ENCODE assay signal across 11 cellular contexts in genomic region chr1:2276803-2277580, GRCh38. TPM values are rescaled to one million over a fixed set of nuclear protein-coding genes. Genes with fewer than 3 reads are reported as not detected.
DNase-seq lines count a peak whose midpoint lies in the region; ATAC-seq, FAIRE-seq and TF ChIP-seq lines count a peak whose summit lies in the region.
"Had no signal": no experiment of that assay in that cellular context is flagged by ENCODE, and none has a peak within 500 bp of the region (broad histone marks: within the 10 kb centered on the region; RNA-seq: fewer than 3 reads in every experiment).

No MANE protein-coding gene starts in this region.

- H3K36me3 ChIP-seq in BLaER1, result peaks cover 8% of the 10 kb centered on the region
- H3K36me3 ChIP-seq in H1 (ENCODE audit: control insufficient read depth in 2 of 4, insufficient read depth in 4 of 4, low read length in 3 of 4), result peaks cover 0 to 3% (median 0%) of the 10 kb centered on the region in 4 experiments; a peak in 1 of 8 replicates

- DNase-seq in RWPE1 (ENCODE audit: low spot score) (no peak), H1 (ENCODE audit: low read depth in 1 of 2, low spot score in 2 of 2) (no peak), 8988T (no peak), cerebellum (ENCODE audit: low spot score) (no peak), posterior vena cava (ENCODE audit: low spot score) (no peak)
- DNase-seq: activated CD8-positive, alpha-beta memory T cell treated with anti-CD3 and anti-CD28 coated beads, Interleukin-2, amount 50 U/mL, for 4 hours had no signal

- H3K27me3 Mint-ChIP-seq in nephron (ENCODE audit: low read depth), result no peaks in the 10 kb centered on the region
- H3K27me3 Mint-ChIP-seq: memory B cell had no signal

- no peak overlapping the region for H3K56ac ChIP-seq in H1 (replicated peaks; ENCODE audit: insufficient read length, low read depth, low read length)

- no peak for FAIRE-seq in H1 (lab: Jason Lieb, UNC)

- H3K79me1 ChIP-seq in H1 (ENCODE audit: low read depth, low read length), result peaks cover 35% of the 10 kb centered on the region

- H4K8ac ChIP-seq in H1 (ENCODE audit: extremely low read depth, insufficient read depth, low read length), result peak overlapping the region; percentile 3; the same call in 1 of the 2 replicates

- no peak for ATAC-seq in HG02840 (IDR thresholded peaks at IDR 0.05; ENCODE audit: low FRiP score, unreplicated experiment)
- ATAC-seq: SK-N-SH treated with all-trans-retinoic acid at 6 μM for 48 hours had no signal

- H2BK20ac ChIP-seq in H1 (ENCODE audit: low read length), result no peak overlapping the region

- no peak overlapping the region for H2BK15ac ChIP-seq in H1 (ENCODE audit: low read length)

- H4K20me1 ChIP-seq in BLaER1, result peaks cover 82% of the 10 kb centered on the region
- peaks cover 13 to 45% of the 10 kb centered on the region in 2 experiments for H4K20me1 ChIP-seq in H1 (replicated peaks in 1 of 2; ENCODE audit: control insufficient read depth in 1 of 2, insufficient read depth in 2 of 2, low read length in 2 of 2)

- peaks cover 66% of the 10 kb centered on the region for H3K4me1 Mint-ChIP-seq in nephron

- H3K27ac Mint-ChIP-seq in nephron, result peak overlapping the region; percentile 90 to 96 (median 93)

- TF ChIP-seq EP300 in H1 (IDR thresholded peaks at IDR 0.05; ENCODE audit: borderline replicate concordance in 1 of 2, low read depth in 2 of 2, low read length in 2 of 2), result no peak

- H3K4me2 ChIP-seq in BLaER1, result peak overlapping the region; percentile 96
- peak overlapping the region in 1 of 2 experiments; percentile 54; a peak in 1 of 4 replicates for H3K4me2 ChIP-seq in H1 (ENCODE audit: insufficient read depth in 1 of 2, low read depth in 2 of 2, low read length in 2 of 2)

- no peak overlapping the region for H4K5ac ChIP-seq in H1 (ENCODE audit: insufficient read length, low read depth, low read length)

- no peak overlapping the region for H2BK120ac ChIP-seq in H1 (replicated peaks; ENCODE audit: low read depth, low read length)

- H3K9me3 ChIP-seq in BLaER1 (peaks cover 4% of the 10 kb centered on the region; the same call in 1 of the 2 replicates), H1 (ENCODE audit: insufficient read depth in 2 of 2, low read depth in 1 of 2, low read length in 1 of 2) (no peaks in the 10 kb centered on the region)

- H3K27ac ChIP-seq in BLaER1, result peak overlapping the region; percentile 60
- peak overlapping the region; percentile 82 for H3K27ac ChIP-seq in RWPE1
- no peak overlapping the region for H3K27ac ChIP-seq in H1 (ENCODE audit: low read depth, low read length)

- H2BK12ac ChIP-seq in H1 (ENCODE audit: low read depth, low read length), result no peak overlapping the region; the same call in 1 of the 2 replicates

- peaks cover 4% of the 10 kb centered on the region for H3K9me3 Mint-ChIP-seq in nephron
- H3K9me3 Mint-ChIP-seq: memory B cell had no signal

- no peak overlapping the region for H2AFZ ChIP-seq in H1 (ENCODE audit: low read length)

- no peak overlapping the region for H3K14ac ChIP-seq in H1 (ENCODE audit: insufficient read length)

- no peak overlapping the region for H3K4ac ChIP-seq in H1 (replicated peaks; ENCODE audit: insufficient read length, low read depth, low read length)

- H3K27me3 ChIP-seq in BLaER1 (no peaks in the 10 kb centered on the region), H1 (replicated peaks in 1 of 4; ENCODE audit: control insufficient read depth in 3 of 4, extremely low read depth in 1 of 4, insufficient read depth in 3 of 4, low read length in 3 of 4) (no peaks in the 10 kb centered on the region)

- TF ChIP-seq CTCF in RWPE1 (conservative IDR thresholded peaks at IDR 0.05; ENCODE audit: low read depth) (no peak), H1 (IDR thresholded peaks at IDR 0.05; ENCODE audit: control extremely low read depth in 1 of 3, insufficient read depth in 1 of 3, low read depth in 1 of 3, low read length in 3 of 3) (no peak), nephron (IDR thresholded peaks at IDR 0.05; ENCODE audit: unreplicated experiment in 3 of 3) (no peak)

- no peaks in the 10 kb centered on the region for H3K23me2 ChIP-seq in H1 (ENCODE audit: low read depth, low read length)

- peaks cover 75% of the 10 kb centered on the region for H3K4me1 ChIP-seq in BLaER1
- H3K4me1 ChIP-seq in H1 (replicated peaks in 1 of 4; ENCODE audit: control insufficient read depth in 3 of 4, insufficient read depth in 4 of 4, low read length in 3 of 4), result peaks cover 5 to 43% (median 32%) of the 10 kb centered on the region in 4 experiments

- intact Hi-C loops in posterior vena cava (cut with DNase I), result loop anchor here in 1 of 2 donors (5.0 kb wide), 1 partner anchor 40 kb away; no protein-coding TSS in a partner anchor

- H3K36me3 Mint-ChIP-seq in nephron (ENCODE audit: low read depth), result peaks cover 25% of the 10 kb centered on the region
- H3K36me3 Mint-ChIP-seq: memory B cell had no signal

- no peak overlapping the region for H3K4me3 ChIP-seq in BLaER1
- H3K4me3 ChIP-seq in H1 (ENCODE audit: extremely low read depth in 1 of 4, insufficient read depth in 2 of 4, low read depth in 3 of 4, low read length in 4 of 4), result no peak overlapping the region

- H3K18ac ChIP-seq in H1 (ENCODE audit: extremely low read depth, low read length), result 0 out of 2 replicates have a peak overlapping the region, but pooled peaks have one; percentile 3

- H4K91ac ChIP-seq in H1 (replicated peaks; ENCODE audit: insufficient read length, low read length), result no peak overlapping the region

- CTCF ChIA-PET in RWPE1 (lab: Yijun Ruan, JAX) (interaction anchor here (0.6 kb wide), 1 partner anchor 93 kb away, joined by 3 read pairs; no protein-coding TSS in a partner anchor), H1 (lab: Charles Lee; ENCODE audit: partially characterized antibody) (interaction anchor here (0.7 to 2.0 kb wide), 10 partner anchors 12 to 105 kb away, joined by 3 to 9 read pairs (median 4); partner anchors contain the start of gene FAAP20)

- no peak for TF ChIP-seq POLR2A in H1 (IDR thresholded peaks at IDR 0.05; ENCODE audit: control extremely low read depth in 1 of 2, low read depth in 2 of 2, low read length in 2 of 2)

- H2BK5ac ChIP-seq in H1 (ENCODE audit: low read depth, low read length), result peak overlapping the region; percentile 94

- 89% methylated on average over 12 of the region's 12 CpGs; no CpG with 5 or more reads in 1 of the 2 experiments for WGBS in H1 (ENCODE audit: extremely low coverage in 1 of 2, insufficient coverage in 1 of 2, insufficient read length in 1 of 2, insufficient replicate concordance in 2 of 2, low coverage in 1 of 2, low lambda C conversion rate in 2 of 2, missing lambda C conversion rate in 1 of 2), 2 experiments

- H3K23ac ChIP-seq in H1 (ENCODE audit: insufficient read length), result no peak overlapping the region

- no peak overlapping the region for H3K9ac ChIP-seq in BLaER1
- no peak overlapping the region for H3K9ac ChIP-seq in H1 (replicated peaks in 1 of 4; ENCODE audit: extremely low read depth in 1 of 4, low read depth in 3 of 4, low read length in 3 of 4)

- H3K4me3 Mint-ChIP-seq in nephron, result peak overlapping the region in 2 of 3 experiments; percentile 7 to 23

- H3K79me2 ChIP-seq in H1 (ENCODE audit: control insufficient read depth in 1 of 2, insufficient read depth in 2 of 2, low read length in 2 of 2), result peaks cover 13 to 71% of the 10 kb centered on the region in 2 experiments; a peak in 3 of 4 replicates

- TF ChIP-seq RAD21 in H1 (IDR thresholded peaks at IDR 0.05 in 1 of 2, conservative IDR thresholded peaks at IDR 0.05 in 1 of 2; ENCODE audit: low read depth in 2 of 2, low read length in 2 of 2), result no peak

- no peak overlapping the region; the same call in none of the 2 replicates for H2AK5ac ChIP-seq in H1 (ENCODE audit: low read depth, low read length)

- POLR2A ChIA-PET in RWPE1 (lab: Yijun Ruan, JAX; ENCODE audit: low non-redundant PET) (no interaction called here), H1 (lab: Charles Lee; ENCODE audit: partially characterized antibody) (interaction anchor here (0.9 to 1.6 kb wide), 6 partner anchors 23 to 99 kb away, joined by 3 to 5 read pairs (median 4); no protein-coding TSS in a partner anchor)

TF ChIP-seq in H1, 55 proteins besides CTCF, POLR2A, EP300 and RAD21 (continues in another document):
- TF ChIP-seq BRCA1 (IDR thresholded peaks at IDR 0.05; ENCODE audit: low read depth, low read length) (no peak), SP4 (IDR thresholded peaks at IDR 0.05; ENCODE audit: low read length) (no peak), RFX5 (IDR thresholded peaks at IDR 0.05; ENCODE audit: borderline replicate concordance, low read depth, low read length) (no peak), RXRA (IDR thresholded peaks at IDR 0.05; ENCODE audit: insufficient read depth, low read depth, low read length) (no peak), CTBP2 (IDR thresholded peaks at IDR 0.05; ENCODE audit: borderline replicate concordance, insufficient read depth, insufficient read length, low read length) (no peak), JUN (IDR thresholded peaks at IDR 0.05; ENCODE audit: low read depth, low read length) (no peak), SIRT6 (IDR thresholded peaks at IDR 0.05; ENCODE audit: low read length) (no peak), TEAD4 (IDR thresholded peaks at IDR 0.05; ENCODE audit: low read depth, low read length) (no peak), MAFK (IDR thresholded peaks at IDR 0.05; ENCODE audit: low read depth, low read length) (no peak), PHF8 (conservative IDR thresholded peaks at IDR 0.05; ENCODE audit: low read depth, low read length) (no peak), CBX5 (IDR thresholded peaks at IDR 0.05; ENCODE audit: low read depth, low read length) (no peak), BCL11A (IDR thresholded peaks at IDR 0.05; ENCODE audit: low read depth in 2 of 2, low read length in 2 of 2) (no peak), KDM5A (IDR thresholded peaks at IDR 0.05; ENCODE audit: low read length) (no peak), SRF (IDR thresholded peaks at IDR 0.05; ENCODE audit: low read depth, low read length) (no peak), CHD1 (IDR thresholded peaks at IDR 0.05; ENCODE audit: low read depth, low read length) (no peak), GABPA (IDR thresholded peaks at IDR 0.05; ENCODE audit: borderline replicate concordance, insufficient read depth, low read length) (no peak), SAP30 (IDR thresholded peaks at IDR 0.05; ENCODE audit: insufficient read depth, insufficient replicate concordance, low read length) (no peak)

RNA-seq across cellular contexts. Expression of gene SKI, which starts 48.9 kb away (rescaled TPM):
- 80.2 and 87.6 TPM in 2 replicates for total RNA-seq in H1 (2021; fragmentation: NEBNext Ultra II Directional; extraction: Animal tissue kit (Norgen Biotek cat#: 25700))
- polyA plus RNA-seq in H1 (2011; rRNA removed), result 8.3 and 14.5 TPM in 2 replicates
- 8.6 TPM for polyA plus RNA-seq in H1 (2011; cell fraction: cytosol; rRNA removed)
- polyA plus RNA-seq in H1 (2011; cell fraction: nucleus; rRNA removed), result 19.2 TPM
- 24.8 to 35.9 TPM (median 32.3 TPM) in 4 replicates for polyA plus RNA-seq in H1 (2012, experiment 1 of 2)
- 36.5 TPM for polyA plus RNA-seq in H1 (2012, experiment 2 of 2)
- 40.2 TPM for polyA plus RNA-seq in H1 (2013, experiment 1 of 2)
- 39.7 TPM for polyA plus RNA-seq in H1 (2013, experiment 2 of 2)
- polyA minus RNA-seq in H1 (2011; rRNA and poly(A)+ RNA removed), result 6.3 and 7.3 TPM in 2 replicates
- polyA minus RNA-seq in H1 (2011; cell fraction: cytosol; rRNA and poly(A)+ RNA removed), result 30.0 TPM
- 27.1 TPM for polyA minus RNA-seq in H1 (2011; cell fraction: nucleus; rRNA and poly(A)+ RNA removed)
- 23.4 TPM for total RNA-seq in cerebellum
- total RNA-seq in posterior vena cava, result 100 to 1,000 TPM; 104 to 111 TPM
